9 cellular contexts compared by ENCODE assay signal in the genomic region with DNA sequence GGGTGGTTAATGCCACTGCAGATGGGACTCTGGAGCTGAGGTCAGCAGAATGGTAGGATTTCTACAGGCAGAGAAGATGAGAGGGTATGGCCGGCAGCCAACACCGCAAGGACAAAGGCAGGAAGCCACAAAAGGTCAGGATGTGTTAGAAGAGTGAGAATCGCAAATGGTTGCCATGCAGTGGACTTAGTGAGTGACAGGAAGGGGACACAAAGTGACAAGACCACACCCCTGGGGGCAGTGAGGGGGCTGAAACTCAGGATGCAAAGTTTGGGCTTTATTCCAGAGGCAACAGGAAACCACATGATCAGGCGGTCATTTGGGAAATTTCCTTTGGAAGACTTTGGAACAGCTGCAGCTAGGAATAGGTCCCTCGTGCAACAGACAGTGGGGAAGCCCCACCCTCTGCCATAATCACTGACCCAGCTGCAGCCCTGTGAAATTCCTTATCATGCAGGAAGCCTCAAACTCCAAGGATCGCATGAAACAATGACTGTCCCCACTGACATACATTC. TPM values are rescaled to one million over a fixed set of nuclear protein-coding genes. Genes with fewer than 3 reads are reported as not detected.
DNase-seq lines count a peak whose midpoint lies in the region; ATAC-seq and TF ChIP-seq lines count a peak whose summit lies in the region.
"Had no signal": no experiment of that assay in that cellular context is flagged by ENCODE, and none has a peak within 500 bp of the region (broad histone marks: within the 10 kb centered on the region; RNA-seq: fewer than 3 reads in every experiment).

No MANE protein-coding gene starts in this region.

- 30 to 39% methylated on average over 6 of the region's 6 CpGs for WGBS in testis, 2 donors

- H3K27ac ChIP-seq in testis (no peak overlapping the region), MM.1S (ENCODE audit: low read length) (no peak overlapping the region)
- H3K27ac ChIP-seq: sigmoid colon, tibial artery had no signal

- H3K27ac Mint-ChIP-seq in activated T-helper 1 cell treated with anti-CD3 and anti-CD28 coated beads, Interleukin-12 subunit alpha, Interleukin-12 subunit beta, Interleukin-2, Interleukin-4 antibody, amounts not matched to agents 30 ng/mL and 10 ng/mL and 1 ng/mL, durations not matched to agents 14 hours and 24 hours and 36 hours = no peak overlapping the region

- H3K27me3 Mint-ChIP-seq in activated T-helper 1 cell treated with anti-CD3 and anti-CD28 coated beads, Interleukin-12 subunit alpha, Interleukin-12 subunit beta, Interleukin-2, Interleukin-4 antibody, amounts not matched to agents 30 ng/mL and 10 ng/mL and 1 ng/mL, durations not matched to agents 14 hours and 24 hours and 36 hours (ENCODE audit: insufficient read depth) = no peaks in the 10 kb centered on the region

- no peaks in the 10 kb centered on the region for H3K27me3 ChIP-seq in testis
- no peaks in the 10 kb centered on the region for H3K27me3 ChIP-seq in MM.1S (replicated peaks; ENCODE audit: insufficient read depth, low read length)
- H3K27me3 ChIP-seq: sigmoid colon, tibial artery had no signal

- H3K4me2 ChIP-seq in MM.1S (ENCODE audit: low read depth, low read length) = no peak overlapping the region

- H3K79me2 ChIP-seq in MM.1S (ENCODE audit: low read length) = no peaks in the 10 kb centered on the region

- no peak overlapping the region for H3K9ac ChIP-seq in MM.1S (ENCODE audit: low read length)

- H2AFZ ChIP-seq in MM.1S (ENCODE audit: low read length) = no peak overlapping the region

- H3K4me1 Mint-ChIP-seq in activated T-helper 1 cell treated with anti-CD3 and anti-CD28 coated beads, Interleukin-12 subunit alpha, Interleukin-12 subunit beta, Interleukin-2, Interleukin-4 antibody, amounts not matched to agents 30 ng/mL and 10 ng/mL and 1 ng/mL, durations not matched to agents 14 hours and 24 hours and 36 hours (ENCODE audit: low read depth) = no peaks in the 10 kb centered on the region

- H3F3A ChIP-seq in MM.1S (ENCODE audit: insufficient read depth, low read length) = no peaks in the 10 kb centered on the region

- DNase-seq in KBM-7 (peak; percentile 45), UCSD-AML1 (lab: John Stamatoyannopoulos, UW; ENCODE audit: unreplicated experiment) (peak; percentile 24), left ventricle myocardium superior (peak; percentile 74), testis (peak; percentile 81), MM.1S (no peak)
- DNase-seq in activated T-helper 1 cell treated with anti-CD3 and anti-CD28 coated beads, Interleukin-12 subunit alpha, Interleukin-12 subunit beta, Interleukin-2, Interleukin-4 antibody, amounts not matched to agents 30 ng/mL and 10 ng/mL and 1 ng/mL, durations not matched to agents 14 hours and 24 hours and 36 hours (ENCODE audit: low spot score) = no peak
- DNase-seq: sigmoid colon had no signal

- TF ChIP-seq CTCF in testis (IDR thresholded peaks at IDR 0.05) = no peak
- no peak for TF ChIP-seq CTCF in MM.1S (IDR thresholded peaks at IDR 0.05; ENCODE audit: low read length)

- no peaks in the 10 kb centered on the region for H3K36me3 ChIP-seq in testis (ENCODE audit: low read depth, missing control alignments)
- H3K36me3 ChIP-seq in MM.1S (replicated peaks; ENCODE audit: insufficient read depth, low read length) = no peaks in the 10 kb centered on the region

- peaks cover 2% of the 10 kb centered on the region for H3K36me3 Mint-ChIP-seq in activated T-helper 1 cell treated with anti-CD3 and anti-CD28 coated beads, Interleukin-12 subunit alpha, Interleukin-12 subunit beta, Interleukin-2, Interleukin-4 antibody, amounts not matched to agents 30 ng/mL and 10 ng/mL and 1 ng/mL, durations not matched to agents 14 hours and 24 hours and 36 hours (ENCODE audit: low read depth)

- H3K9me3 Mint-ChIP-seq in activated T-helper 1 cell treated with anti-CD3 and anti-CD28 coated beads, Interleukin-12 subunit alpha, Interleukin-12 subunit beta, Interleukin-2, Interleukin-4 antibody, amounts not matched to agents 30 ng/mL and 10 ng/mL and 1 ng/mL, durations not matched to agents 14 hours and 24 hours and 36 hours = peaks cover 10% of the 10 kb centered on the region

- no peak overlapping the region for H3K4me3 ChIP-seq in testis
- no peak overlapping the region for H3K4me3 ChIP-seq in MM.1S (ENCODE audit: low read length)
- H3K4me3 ChIP-seq: sigmoid colon, tibial artery had no signal

- ATAC-seq in left ventricle myocardium superior = peak; percentile 92
- ATAC-seq in HG03354 (IDR thresholded peaks at IDR 0.05; ENCODE audit: poor library complexity, severe bottlenecking, unreplicated experiment) = no peak

- TF ChIP-seq POLR2A in testis (IDR thresholded peaks at IDR 0.05) = no peak

- H4K20me1 ChIP-seq in MM.1S (ENCODE audit: insufficient read depth, low read length) = no peaks in the 10 kb centered on the region

- in situ Hi-C loops in KBM-7 (cut with MboI; ENCODE audit: low pct_unique_long_range_greater_than_20kb, low sequenced_read_pairs) = no loop called here

- intact Hi-C loops in left ventricle myocardium superior (cut with micrococcal nuclease) = no loop called here
- intact Hi-C loops in testis (cut with DNase I; ENCODE audit: low total_unique reads) = no loop called here
- intact Hi-C loops in activated T-helper 1 cell treated with anti-CD3 and anti-CD28 coated beads, Interleukin-12 subunit alpha, Interleukin-12 subunit beta, Interleukin-2, Interleukin-4 antibody, amounts not matched to agents 30 ng/mL and 10 ng/mL and 1 ng/mL, durations not matched to agents 14 hours and 24 hours and 36 hours (cut with micrococcal nuclease) = no loop called here

- H3K9me2 ChIP-seq in MM.1S (replicated peaks; ENCODE audit: insufficient read depth, low read length) = no peaks in the 10 kb centered on the region

- peaks cover 10% of the 10 kb centered on the region for H3K4me1 ChIP-seq in testis
- no peaks in the 10 kb centered on the region for H3K4me1 ChIP-seq in MM.1S (ENCODE audit: low read length)
- H3K4me1 ChIP-seq: sigmoid colon, tibial artery had no signal

- H3K9me3 ChIP-seq in testis = no peaks in the 10 kb centered on the region
- no peaks in the 10 kb centered on the region for H3K9me3 ChIP-seq in MM.1S (replicated peaks; ENCODE audit: insufficient read depth, low read length)

- no peak overlapping the region for H3K4me3 Mint-ChIP-seq in activated T-helper 1 cell treated with anti-CD3 and anti-CD28 coated beads, Interleukin-12 subunit alpha, Interleukin-12 subunit beta, Interleukin-2, Interleukin-4 antibody, amounts not matched to agents 30 ng/mL and 10 ng/mL and 1 ng/mL, durations not matched to agents 14 hours and 24 hours and 36 hours

RNA-seq across cellular contexts. Expression of a gene that starts 14.2 kb away (rescaled TPM):
- 2.8 TPM for total RNA-seq in left ventricle myocardium superior
- total RNA-seq in testis = 10 to 100 TPM; 52.3 to 66.1 TPM
- polyA plus RNA-seq in testis (ENCODE audit: insufficient read depth, low read depth, low replicate concordance) = 89.3 TPM
- 0.83 and 2.4 TPM in 2 replicates for total RNA-seq in activated T-helper 1 cell treated with anti-CD3 and anti-CD28 coated beads, Interleukin-12 subunit alpha, Interleukin-12 subunit beta, Interleukin-2, Interleukin-4 antibody, amounts not matched to agents 30 ng/mL and 10 ng/mL and 1 ng/mL, durations not matched to agents 14 hours and 24 hours and 36 hours

Comparison
In these comparisons a context has a peak if more than half of its experiments do, and no peak if none do; other contexts are left out.
1. DNase-seq: peak in KBM-7 (single experiment), UCSD-AML1 (single experiment), left ventricle myocardium superior (single experiment) and testis (single experiment); none in activated T-helper 1 cell treated with anti-CD3 and anti-CD28 coated beads, Interleukin-12 subunit alpha, Interleukin-12 subunit beta, Interleukin-2, Interleukin-4 antibody, amounts not matched to agents 30 ng/mL and 10 ng/mL and 1 ng/mL, durations not matched to agents 14 hours and 24 hours and 36 hours (single experiment) and MM.1S (single experiment).
2. RNA of a gene that starts 14.2 kb away (total RNA-seq): 52.3 to 66.1 TPM in testis; 2.8 TPM in left ventricle myocardium superior (single experiment) and 0.83 to 2.4 TPM in activated T-helper 1 cell treated with anti-CD3 and anti-CD28 coated beads, Interleukin-12 subunit alpha, Interleukin-12 subunit beta, Interleukin-2, Interleukin-4 antibody, amounts not matched to agents 30 ng/mL and 10 ng/mL and 1 ng/mL, durations not matched to agents 14 hours and 24 hours and 36 hours; every median in the first group is over 10 times any median in the second.